In genomic region chr17:78889525-78889924, GRCh38 we compare ENCODE assay signal across 9 cellular contexts. TPM values are rescaled to one million over a fixed set of nuclear protein-coding genes. Genes with fewer than 3 reads are reported as not detected.
DNase-seq lines count a peak whose midpoint lies in the region; ATAC-seq and TF ChIP-seq lines count a peak whose summit lies in the region.
"Had no signal": no experiment of that assay in that cellular context is flagged by ENCODE, and none has a peak within 500 bp of the region (broad histone marks: within the 10 kb centered on the region; RNA-seq: fewer than 3 reads in every experiment).

No MANE protein-coding gene starts in this region.

- H3K9me3 Mint-ChIP-seq in endodermal cell = no peaks in the 10 kb centered on the region

- no peak overlapping the region for H3K27ac Mint-ChIP-seq in endodermal cell

- H3K9ac ChIP-seq in endodermal cell (ENCODE audit: extremely low read depth, low read length, poor library complexity, severe bottlenecking) = no peak overlapping the region

- ATAC-seq in HG03460 (IDR thresholded peaks at IDR 0.05; ENCODE audit: unreplicated experiment) = no peak

- POLR2A ChIA-PET in RWPE1 (lab: Yijun Ruan, JAX; ENCODE audit: low non-redundant PET) = no interaction called here

- H3K36me3 ChIP-seq in vagina = no peaks in the 10 kb centered on the region
- H3K36me3 ChIP-seq in endodermal cell (ENCODE audit: control insufficient read depth, insufficient read depth, low read length) = no peaks in the 10 kb centered on the region

- CTCF ChIA-PET in RWPE1 (lab: Yijun Ruan, JAX) = no interaction called here

- peak; percentile 45 for DNase-seq in stimulated activated CD4-positive, alpha-beta T cell treated with anti-CD3 and anti-CD28 coated beads, Interleukin-15, amount 100 ng/mL, for 24 hours
- DNase-seq in stimulated activated CD4-positive, alpha-beta T cell treated with anti-CD3 and anti-CD28 coated beads, Interleukin-2, amount 100 ng/mL, for 48 hours = no peak
- no peak for DNase-seq in RWPE1 (ENCODE audit: low spot score)
- DNase-seq in germinal center (ENCODE audit: low spot score) = peak; percentile 50
- no peak for DNase-seq in vagina (ENCODE audit: extremely low spot score in 2 of 2)
- DNase-seq in NCI-H1092 (lab: John Stamatoyannopoulos, UW) = no peak
- no peak for DNase-seq in endodermal cell

- H3K4me3 ChIP-seq in vagina (no peak overlapping the region), endodermal cell (ENCODE audit: low read length) (no peak overlapping the region)

- no peaks in the 10 kb centered on the region for H3K36me3 Mint-ChIP-seq in endodermal cell (ENCODE audit: low read depth)

- intact Hi-C loops in vagina (cut with DNase I) = no loop called here

- H3K27ac ChIP-seq in RWPE1 (peak overlapping the region; percentile 45), vagina (peak overlapping the region; percentile 37), endodermal cell (ENCODE audit: low read depth, low read length) (no peak overlapping the region)

- 94 to 95% methylated on average over 6 to 8 of the region's 8 CpGs for WGBS in endodermal cell (ENCODE audit: insufficient coverage in 1 of 2, insufficient read length in 1 of 2), 2 experiments

- H3K27me3 ChIP-seq in vagina = no peaks in the 10 kb centered on the region
- H3K27me3 ChIP-seq in endodermal cell (ENCODE audit: control insufficient read depth, insufficient read depth, low read length, poor library complexity, severe bottlenecking) = no peaks in the 10 kb centered on the region

- no peaks in the 10 kb centered on the region for H3K27me3 Mint-ChIP-seq in endodermal cell (ENCODE audit: insufficient read depth)

- H3K9me3 ChIP-seq in vagina = no peaks in the 10 kb centered on the region
- no peaks in the 10 kb centered on the region for H3K9me3 ChIP-seq in endodermal cell (ENCODE audit: control insufficient read depth, low read length)

- TF ChIP-seq CTCF in RWPE1 (conservative IDR thresholded peaks at IDR 0.05; ENCODE audit: low read depth) (no peak), vagina (IDR thresholded peaks at IDR 0.05) (no peak), endodermal cell (conservative IDR thresholded peaks at IDR 0.05) (no peak)

- peaks cover 2% of the 10 kb centered on the region for H3K4me1 Mint-ChIP-seq in endodermal cell

- no peak for TF ChIP-seq POLR2A in vagina (IDR thresholded peaks at IDR 0.05)

- no peak overlapping the region for H3K4me3 Mint-ChIP-seq in endodermal cell

- H3K4me1 ChIP-seq in vagina = peaks cover 72% of the 10 kb centered on the region
- no peaks in the 10 kb centered on the region for H3K4me1 ChIP-seq in endodermal cell (ENCODE audit: control insufficient read depth, insufficient read depth, low read length)

RNA-seq across cellular contexts. Expression of gene CEP295NL, which starts 13.5 kb away (rescaled TPM):
- total RNA-seq in vagina (7.9 TPM), endodermal cell (1 to 10 TPM in 1 of 2 donors, under 1 TPM in 1; 0.97 to 2.2 TPM)
- 0.43 TPM for polyA plus RNA-seq in endodermal cell (2013, experiment 1 of 2)
- 0.37 TPM for polyA plus RNA-seq in endodermal cell (2013, experiment 2 of 2)
- polyA plus RNA-seq: liver had no signal

RNA-seq across cellular contexts. Expression of gene TIMP2, which starts 35.7 kb away (rescaled TPM):
- total RNA-seq in vagina (181 TPM), endodermal cell (10 to 100 TPM; 36.9 to 42.7 TPM)
- polyA plus RNA-seq in endodermal cell (2013, experiment 1 of 2) = 61.1 TPM
- 60.7 TPM for polyA plus RNA-seq in endodermal cell (2013, experiment 2 of 2)

RNA-seq across cellular contexts. Expression of gene USP36, which starts 48.9 kb away (rescaled TPM):
- total RNA-seq in vagina (71.2 TPM), endodermal cell (10 to 100 TPM; 57.1 to 62.5 TPM)
- 22.4 TPM for polyA plus RNA-seq in endodermal cell (2013, experiment 1 of 2)
- polyA plus RNA-seq in endodermal cell (2013, experiment 2 of 2) = 26.5 TPM

Comparison
In these comparisons a context has a peak if more than half of its experiments do, and no peak if none do; other contexts are left out.
1. DNase-seq: peak in stimulated activated CD4-positive, alpha-beta T cell treated with anti-CD3 and anti-CD28 coated beads, Interleukin-15, amount 100 ng/mL, for 24 hours (single experiment) and germinal center (single experiment); none in stimulated activated CD4-positive, alpha-beta T cell treated with anti-CD3 and anti-CD28 coated beads, Interleukin-2, amount 100 ng/mL, for 48 hours (0 of 2), RWPE1 (single experiment), vagina (0 of 2), NCI-H1092 (single experiment) and endodermal cell (single experiment).